ENCODE assay signal across 12 cellular contexts in the genomic region with DNA sequence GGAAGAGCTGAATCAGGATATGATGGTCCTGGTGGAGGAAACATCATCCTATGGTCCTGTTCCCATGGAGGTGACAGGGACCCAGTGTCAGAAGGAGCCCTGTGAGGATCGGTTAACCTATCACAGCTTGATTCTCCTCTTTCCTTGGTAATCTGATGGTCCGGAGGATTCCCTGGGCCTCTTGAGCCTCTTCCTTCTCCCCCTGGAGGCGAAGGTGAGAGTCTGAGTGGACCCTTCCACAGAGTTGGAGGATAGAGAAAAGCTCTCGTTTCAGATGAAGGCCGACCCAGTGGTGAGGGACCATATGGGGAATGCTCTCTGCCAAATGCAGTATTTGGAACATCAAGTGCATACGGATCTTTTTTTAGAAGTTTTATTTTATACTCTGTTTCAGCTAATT. TPM values are rescaled to one million over a fixed set of nuclear protein-coding genes. Genes with fewer than 3 reads are reported as not detected.
DNase-seq lines count a peak whose midpoint lies in the region; ATAC-seq and TF ChIP-seq lines count a peak whose summit lies in the region.
"Not testable (repeated sequence)": the region's sequence is repeated elsewhere in the genome, so short reads cannot be mapped to it uniquely, and the experiment has no call there.
"Had no signal": no experiment of that assay in that cellular context is flagged by ENCODE, and none has a peak within 500 bp of the region (broad histone marks: within the 10 kb centered on the region; RNA-seq: fewer than 3 reads in every experiment).

No MANE protein-coding gene starts in this region.

- POLR2A ChIA-PET in WTC11 (lab: Charles Lee) = not testable (repeated sequence)

- ATAC-seq in WTC11 = 0 out of 2 replicates have a peak, but pooled peaks have one; percentile 26
- not testable (repeated sequence) for ATAC-seq in sciatic nerve

- DNase-seq in WTC11 (ENCODE audit: low spot score); activated T-cell treated with anti-CD3 and anti-CD28 coated beads, Interleukin-2, amount 50 U/mL, for 24 hours; activated T-helper 2 cell treated with anti-CD3 and anti-CD28 coated beads, Interferon-gamma antibody, Interleukin-2, Interleukin-4, amounts not matched to agents 10 μg/mL and 5 μg/mL and 100 μg/mL, durations not matched to agents 14 hours and 24 hours and 36 hours (ENCODE audit: low spot score); caudate nucleus (lab: John Stamatoyannopoulos, UW): not testable (repeated sequence)
- DNase-seq in cardiac septum (ENCODE audit: low spot score) = peak; percentile 31
- peak; percentile 32 for DNase-seq in sciatic nerve (ENCODE audit: low spot score)

- not testable (repeated sequence) for H3K27me3 Mint-ChIP-seq in WTC11 (ENCODE audit: low read depth); activated T-helper 2 cell treated with anti-CD3 and anti-CD28 coated beads, Interferon-gamma antibody, Interleukin-2, Interleukin-4, amounts not matched to agents 10 μg/mL and 5 μg/mL and 100 μg/mL, durations not matched to agents 14 hours and 24 hours and 36 hours (ENCODE audit: low read depth)
- H3K27me3 Mint-ChIP-seq in activated T-cell treated with anti-CD3 and anti-CD28 coated beads, Interleukin-2, amount 50 U/mL, for 24 hours = peaks cover 39% of the 10 kb centered on the region

- not testable (repeated sequence) for H3K36me3 Mint-ChIP-seq in WTC11; activated T-cell treated with anti-CD3 and anti-CD28 coated beads, Interleukin-2, amount 50 U/mL, for 24 hours (ENCODE audit: low read depth); activated T-helper 2 cell treated with anti-CD3 and anti-CD28 coated beads, Interferon-gamma antibody, Interleukin-2, Interleukin-4, amounts not matched to agents 10 μg/mL and 5 μg/mL and 100 μg/mL, durations not matched to agents 14 hours and 24 hours and 36 hours (ENCODE audit: low read depth)

- CTCF ChIA-PET in WTC11 (lab: Charles Lee) = interaction anchor here (1.3 kb wide), 2 partner anchors 15 to 86 kb away, joined by 3 to 4 read pairs; no protein-coding TSS in a partner anchor

- intact Hi-C loops in activated T-helper 2 cell treated with anti-CD3 and anti-CD28 coated beads, Interferon-gamma antibody, Interleukin-2, Interleukin-4, amounts not matched to agents 10 μg/mL and 5 μg/mL and 100 μg/mL, durations not matched to agents 14 hours and 24 hours and 36 hours (cut with micrococcal nuclease) = loop anchor here (10.0 kb wide), 1 partner anchor 1333 kb away; a partner anchor contains a TSS
- intact Hi-C loops in cardiac septum (cut with DNase I); sciatic nerve (cut with DNase I): not testable (repeated sequence)

- H3K4me3 Mint-ChIP-seq in WTC11; activated T-cell treated with anti-CD3 and anti-CD28 coated beads, Interleukin-2, amount 50 U/mL, for 24 hours; activated T-helper 2 cell treated with anti-CD3 and anti-CD28 coated beads, Interferon-gamma antibody, Interleukin-2, Interleukin-4, amounts not matched to agents 10 μg/mL and 5 μg/mL and 100 μg/mL, durations not matched to agents 14 hours and 24 hours and 36 hours (ENCODE audit: low read depth): not testable (repeated sequence)

- TF ChIP-seq CTCF in WTC11 (IDR thresholded peaks at IDR 0.05) = not testable (repeated sequence)

- not testable (repeated sequence) for H3K4me1 Mint-ChIP-seq in WTC11
- H3K4me1 Mint-ChIP-seq in activated T-cell treated with anti-CD3 and anti-CD28 coated beads, Interleukin-2, amount 50 U/mL, for 24 hours (ENCODE audit: low read depth) = peaks cover 26% of the 10 kb centered on the region
- peaks cover 20% of the 10 kb centered on the region for H3K4me1 Mint-ChIP-seq in activated T-helper 2 cell treated with anti-CD3 and anti-CD28 coated beads, Interferon-gamma antibody, Interleukin-2, Interleukin-4, amounts not matched to agents 10 μg/mL and 5 μg/mL and 100 μg/mL, durations not matched to agents 14 hours and 24 hours and 36 hours (ENCODE audit: low read depth)

- H3K27ac Mint-ChIP-seq in WTC11 = not testable (repeated sequence)
- peak overlapping the region; percentile 89 for H3K27ac Mint-ChIP-seq in activated T-cell treated with anti-CD3 and anti-CD28 coated beads, Interleukin-2, amount 50 U/mL, for 24 hours
- H3K27ac Mint-ChIP-seq in activated T-helper 2 cell treated with anti-CD3 and anti-CD28 coated beads, Interferon-gamma antibody, Interleukin-2, Interleukin-4, amounts not matched to agents 10 μg/mL and 5 μg/mL and 100 μg/mL, durations not matched to agents 14 hours and 24 hours and 36 hours = peak overlapping the region; percentile 93

- H3K9me3 Mint-ChIP-seq in WTC11; activated T-cell treated with anti-CD3 and anti-CD28 coated beads, Interleukin-2, amount 50 U/mL, for 24 hours: not testable (repeated sequence)
- H3K9me3 Mint-ChIP-seq in activated T-helper 2 cell treated with anti-CD3 and anti-CD28 coated beads, Interferon-gamma antibody, Interleukin-2, Interleukin-4, amounts not matched to agents 10 μg/mL and 5 μg/mL and 100 μg/mL, durations not matched to agents 14 hours and 24 hours and 36 hours = peaks cover 22% of the 10 kb centered on the region

- peak overlapping the region; percentile 74 for H3K27ac ChIP-seq in caudate nucleus (ENCODE audit: low read depth, low read length)

RNA-seq across cellular contexts. Expression of a gene that starts 32.1 kb away (rescaled TPM):
- 3.4 to 4.9 TPM (median 3.8 TPM) in 3 replicates for total RNA-seq in WTC11 (2021)
- 0.80 and 0.87 TPM in 2 replicates for total RNA-seq in activated T-helper 2 cell treated with anti-CD3 and anti-CD28 coated beads, Interferon-gamma antibody, Interleukin-2, Interleukin-4, amounts not matched to agents 10 μg/mL and 5 μg/mL and 100 μg/mL, durations not matched to agents 14 hours and 24 hours and 36 hours
- total RNA-seq in cardiac septum = 0.48 TPM
- total RNA-seq in sciatic nerve = 1.9 TPM
- total RNA-seq: CD4-positive, CD25-positive, alpha-beta regulatory T cell; CD8-positive, alpha-beta memory T cell; G401; GM12878; H4; HT-29 had no signal
